9 cellular contexts compared by ENCODE assay signal in genomic region chr7:45923290-45923689, GRCh38. TPM values are rescaled to one million over a fixed set of nuclear protein-coding genes. Genes with fewer than 3 reads are reported as not detected.
DNase-seq lines count a peak whose midpoint lies in the region; ATAC-seq, FAIRE-seq and TF ChIP-seq lines count a peak whose summit lies in the region.
"Had no signal": no experiment of that assay in that cellular context is flagged by ENCODE, and none has a peak within 500 bp of the region (broad histone marks: within the 10 kb centered on the region; RNA-seq: fewer than 3 reads in every experiment).

No MANE protein-coding gene starts in this region.

- 9% methylated on average over 9 of the region's 9 CpGs for whole genome bisulfite sequencing in A549 (ENCODE audit: missing lambda C conversion rate)

- FAIRE-seq in A549 (lab: Jason Lieb, UNC) = peak; percentile 23

- no peaks in the 10 kb centered on the region for H3K9me3 ChIP-seq in A549

- TF ChIP-seq CTCF in A549 (IDR thresholded peaks at IDR 0.05) (peak; percentile 95), GM12865 (IDR thresholded peaks at IDR 0.05; ENCODE audit: insufficient read depth, low read depth, low read length, missing control alignments) (peak; percentile 87)

- no peak for TF ChIP-seq EP300 in A549 (IDR thresholded peaks at IDR 0.05)

- H3K4me3 ChIP-seq in A549 (peak overlapping the region; percentile 66; the same call in 2 of the 3 replicates), GM12865 (ENCODE audit: low read depth, low read length) (peak overlapping the region; percentile 54)

- H3K4me1 ChIP-seq in A549 = peaks cover 49% of the 10 kb centered on the region

- ATAC-seq in A549 = peak in 1 of 2 experiments; percentile 64; a peak in 3 of 6 replicates
- no peak for ATAC-seq in GM19452 (IDR thresholded peaks at IDR 0.05; ENCODE audit: unreplicated experiment)

- peak overlapping the region; percentile 72 for H3K4me2 ChIP-seq in A549

- POLR2A ChIA-PET in A549 (lab: Yijun Ruan, JAX) = interaction anchor here (1.0 kb wide), 1 partner anchor 55 kb away, joined by 3 read pairs; no protein-coding TSS in a partner anchor

- H3K27ac ChIP-seq in A549 = peak overlapping the region; percentile 77 to 92

- DNase-seq in A549 (ENCODE audit: low read depth in 1 of 2, low spot score in 1 of 2) (peak in 1 of 2 experiments; percentile 81), GM12865 (ENCODE audit: low read depth) (peak; percentile 76), MV-4-11 (lab: John Stamatoyannopoulos, UW) (peak; percentile 24), T1000 (lab: John Stamatoyannopoulos, UW) (peak; percentile 44), cerebellum (ENCODE audit: low spot score) (peak; percentile 19), kidney glomerular epithelial cell (lab: John Stamatoyannopoulos, UW) (peak; percentile 65)
- peak; percentile 46 for DNase-seq in stimulated activated CD4-positive, alpha-beta T cell treated with anti-CD3 and anti-CD28 coated beads, Interleukin-4, amount 100 ng/mL, for 24 hours

- TF ChIP-seq RAD21 in A549 (conservative IDR thresholded peaks at IDR 0.05 in 1 of 2, IDR thresholded peaks at IDR 0.05 in 1 of 2) = peak; percentile 99

- no peak for TF ChIP-seq POLR2A in A549 (IDR thresholded peaks at IDR 0.05; ENCODE audit: low read length)

- CTCF ChIA-PET in A549 (lab: Yijun Ruan, JAX) = interaction anchor here (0.6 to 11.7 kb wide), 117 partner anchors 8 to 1332 kb away, joined by 3 to 285 read pairs (median 5); partner anchors contain the start of gene IGFBP1

TF ChIP-seq in A549, 52 proteins besides CTCF, POLR2A, EP300 and RAD21 (continues in another document):
- TF ChIP-seq MAX (IDR thresholded peaks at IDR 0.05) (peak; percentile 51), EHF (CRISPR knock-in tag; IDR thresholded peaks at IDR 0.05) (no peak), HMGXB4 (CRISPR knock-in tag; IDR thresholded peaks at IDR 0.05; ENCODE audit: borderline replicate concordance) (no peak), RARB (CRISPR knock-in tag; IDR thresholded peaks at IDR 0.05) (no peak), NFE2L2 (conservative IDR thresholded peaks at IDR 0.05; ENCODE audit: low read length) (no peak), HEYL (CRISPR knock-in tag; IDR thresholded peaks at IDR 0.05) (no peak), POLR2AphosphoS2 (conservative IDR thresholded peaks at IDR 0.05; ENCODE audit: low read length) (no peak), TP53 (CRISPR knock-in tag; IDR thresholded peaks at IDR 0.05) (no peak), RFX5 (IDR thresholded peaks at IDR 0.05) (no peak), NR3C1 (IDR thresholded peaks at IDR 0.05) (no peak), SMC3 (IDR thresholded peaks at IDR 0.05) (peak; percentile 98), GATA3 (IDR thresholded peaks at IDR 0.05; ENCODE audit: borderline replicate concordance) (peak; percentile 70; the same call in 1 of the 2 replicates), HOXB13 (CRISPR knock-in tag; IDR thresholded peaks at IDR 0.05; ENCODE audit: low read depth) (no peak), FOSB (CRISPR knock-in tag; IDR thresholded peaks at IDR 0.05) (no peak), ZNF302 (CRISPR knock-in tag; IDR thresholded peaks at IDR 0.05) (no peak), EHMT2 (IDR thresholded peaks at IDR 0.05; ENCODE audit: low read depth) (no peak), JUN (IDR thresholded peaks at IDR 0.05) (0 out of 5 replicates have a peak, but pooled peaks of 1 of the 2 experiments have one; percentile 21), SREBF2 (IDR thresholded peaks at IDR 0.05) (no peak), FOSL2 (IDR thresholded peaks at IDR 0.05) (no peak), FOSL2 (CRISPR knock-in tag; IDR thresholded peaks at IDR 0.05) (no peak), RNF2 (IDR thresholded peaks at IDR 0.05; ENCODE audit: borderline replicate concordance, low read depth) (no peak), MYC (IDR thresholded peaks at IDR 0.05; ENCODE audit: borderline replicate concordance, low read length) (no peak), PHF8 (IDR thresholded peaks at IDR 0.05; ENCODE audit: borderline replicate concordance, low read depth) (no peak), CBX8 (IDR thresholded peaks at IDR 0.05) (no peak), ELK1 (IDR thresholded peaks at IDR 0.05; ENCODE audit: low read depth, low read length) (no peak), E2F6 (IDR thresholded peaks at IDR 0.05; ENCODE audit: borderline replicate concordance, low read depth) (peak; percentile 59; the same call in 1 of the 2 replicates), KDM1A (IDR thresholded peaks at IDR 0.05; ENCODE audit: low read depth) (no peak), TFCP2L1 (CRISPR knock-in tag; IDR thresholded peaks at IDR 0.05) (no peak), PBX3 (IDR thresholded peaks at IDR 0.05) (0 out of 2 replicates have a peak, but pooled peaks have one; percentile 20), HES2 (IDR thresholded peaks at IDR 0.05) (no peak), ATOH8 (CRISPR knock-in tag; IDR thresholded peaks at IDR 0.05; ENCODE audit: low read depth) (no peak)

RNA-seq across cellular contexts. Expression of gene IGFBP3, which starts 2.2 kb away (rescaled TPM):
- polyA plus RNA-seq in A549 (2011; rRNA removed) = 291 and 316 TPM in 2 replicates
- polyA plus RNA-seq in A549 (2012; cell fraction: cytosol; rRNA removed) = 154 and 218 TPM in 2 replicates
- 290 and 454 TPM in 2 replicates for polyA plus RNA-seq in A549 (2012; cell fraction: nucleus; rRNA removed)
- polyA plus RNA-seq in A549 (2017; fragmentation: RNase III; extraction: RNeasy Plus Mini Kit Qiagen cat#74134 plus additional on column Dnase treatment) = 153 to 187 TPM (median 159 TPM) in 3 replicates
- 147 and 182 TPM in 2 replicates for polyA minus RNA-seq in A549 (2011; rRNA and poly(A)+ RNA removed)
- total RNA-seq in cerebellum = 19.4 TPM

RNA-seq across cellular contexts. Expression of gene IGFBP1, which starts 35.0 kb away (rescaled TPM):
- 8.4 and 16.9 TPM in 2 replicates for polyA plus RNA-seq in A549 (2011; rRNA removed)
- polyA plus RNA-seq in A549 (2012; cell fraction: cytosol; rRNA removed) = 3.7 and 5.8 TPM in 2 replicates
- 12.8 and 23.6 TPM in 2 replicates for polyA plus RNA-seq in A549 (2012; cell fraction: nucleus; rRNA removed)
- 2.7 to 4.4 TPM (median 4.2 TPM) in 3 replicates for polyA plus RNA-seq in A549 (2017; fragmentation: RNase III; extraction: RNeasy Plus Mini Kit Qiagen cat#74134 plus additional on column Dnase treatment)
- 1.7 and 2.1 TPM in 2 replicates for polyA minus RNA-seq in A549 (2011; rRNA and poly(A)+ RNA removed)
- total RNA-seq in cerebellum = 0.54 TPM

RNA-seq across cellular contexts. Expression of gene CCDC201, which starts 50.4 kb away (rescaled TPM):
- 0.03 TPM in 1 of 2 replicates, not detected in the other for polyA plus RNA-seq in A549 (2011; rRNA removed)
- not detected in 2 replicates for polyA plus RNA-seq in A549 (2012; cell fraction: cytosol; rRNA removed)
- polyA plus RNA-seq in A549 (2012; cell fraction: nucleus; rRNA removed) = not detected in 2 replicates
- not detected in 3 replicates for polyA plus RNA-seq in A549 (2017; fragmentation: RNase III; extraction: RNeasy Plus Mini Kit Qiagen cat#74134 plus additional on column Dnase treatment)
- not detected in 2 replicates for polyA minus RNA-seq in A549 (2011; rRNA and poly(A)+ RNA removed)
- total RNA-seq in cerebellum = not detected
- total RNA-seq: pulmonary artery endothelial cell had no signal
